In the genomic region with DNA sequence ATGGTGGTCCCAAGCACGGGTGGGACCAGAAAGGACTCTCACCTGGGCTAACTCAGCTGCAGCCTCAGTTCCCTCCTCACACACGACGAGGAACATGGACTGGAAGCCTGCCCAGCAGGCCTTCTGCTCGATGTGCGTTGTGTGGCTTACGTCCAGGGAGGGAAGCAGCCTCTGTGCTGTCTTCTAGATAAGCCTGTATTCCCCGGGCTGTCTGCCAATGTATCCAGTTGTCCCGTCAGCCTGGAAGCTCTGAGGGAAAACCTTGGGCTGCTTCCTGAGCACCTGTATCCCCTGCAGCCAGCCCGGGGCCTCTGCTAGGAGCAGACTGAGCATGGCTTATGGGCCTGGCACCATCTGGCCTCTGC, we compare ENCODE assay signal across 13 cellular contexts. TPM values are rescaled to one million over a fixed set of nuclear protein-coding genes. Genes with fewer than 3 reads are reported as not detected.
A peak's percentile ranks its signal among the peaks of the same experiment; 100 is the strongest.
DNase-seq lines count a peak whose midpoint lies in the region; ATAC-seq and TF ChIP-seq lines count a peak whose summit lies in the region.
"Had no signal": no experiment of that assay in that cellular context is flagged by ENCODE, and none has a peak within 500 bp of the region (broad histone marks: within the 10 kb centered on the region; RNA-seq: fewer than 3 reads in every experiment).

No MANE protein-coding gene starts in this region.

- intact Hi-C loops in left colon (cut with DNase I, micrococcal nuclease), result no loop called here

- peak; percentile 76 for DNase-seq in NCI-H226
- peak; percentile 74 for DNase-seq in cerebellum (ENCODE audit: low spot score)
- DNase-seq in left colon, result no peak
- no peak for DNase-seq in NCI-H1930 (lab: John Stamatoyannopoulos, UW)
- no peak for DNase-seq in epidermal melanocyte (ENCODE audit: insufficient read length, low spot score)
- DNase-seq: activated CD8-positive, alpha-beta memory T cell treated with anti-CD3 and anti-CD28 coated beads, Interleukin-2, amount 50 U/mL, for 48 hours; DMS53; psoas muscle had no signal

- no peak for TF ChIP-seq CTCF in C4-2B (conservative IDR thresholded peaks at IDR 0.05)

- peak overlapping the region; percentile 20 for H3K27ac ChIP-seq in C4-2B
- H3K27ac ChIP-seq: psoas muscle had no signal

- ATAC-seq in left colon (peak; percentile 53), HG02759 (IDR thresholded peaks at IDR 0.05; ENCODE audit: unreplicated experiment) (no peak), HG02623 (IDR thresholded peaks at IDR 0.05; ENCODE audit: unreplicated experiment) (no peak)
- ATAC-seq: psoas muscle had no signal

RNA-seq across cellular contexts. Expression of gene PCSK9, which starts 10.5 kb away (rescaled TPM):
- total RNA-seq in cerebellum (44.8 TPM), left colon (10 to 100 TPM; 12.6 to 37.0 TPM)
- total RNA-seq: psoas muscle had no signal

RNA-seq across cellular contexts. Expression of gene BSND, which starts 51.2 kb away (rescaled TPM):
- total RNA-seq in cerebellum (0.09 TPM), left colon (not detected)
- total RNA-seq: frontal cortex, psoas muscle, ureter had no signal

Comparison
In these comparisons a context has a peak if more than half of its experiments do, and no peak if none do; other contexts are left out.
1. DNase-seq: peak in NCI-H226 (single experiment) and cerebellum (single experiment); none in left colon (0 of 2), NCI-H1930 (0 of 2) and epidermal melanocyte (single experiment).